ENCODE assay signal across 16 cellular contexts in the genomic region with DNA sequence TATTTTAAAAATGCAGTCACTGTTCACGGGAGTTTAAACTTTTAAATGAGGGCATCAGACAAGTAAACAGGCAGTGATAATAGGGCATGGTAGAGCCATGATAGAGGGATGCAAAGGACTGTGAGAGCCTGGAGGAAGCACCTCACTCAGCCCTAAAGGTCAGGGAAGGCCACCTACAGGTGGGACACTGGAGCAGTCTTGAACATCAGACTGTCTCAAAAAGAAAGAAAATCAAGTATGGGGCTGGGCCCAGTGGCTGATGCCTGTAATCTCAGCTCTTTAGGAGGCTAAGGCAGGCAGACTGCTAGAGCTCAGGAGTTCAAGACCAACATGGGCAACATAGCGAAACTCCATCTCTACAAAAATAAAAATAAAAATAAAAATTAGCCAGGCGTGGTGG.
"Had no signal": no experiment of that assay in that cellular context is flagged by ENCODE, and none has a peak within 500 bp of the region (broad histone marks: within the 10 kb centered on the region; RNA-seq: fewer than 3 reads in every experiment).

No MANE protein-coding gene starts in this region.

- H3K27me3 ChIP-seq: tibial nerve had no signal

- H3K4me3 ChIP-seq: skin epidermis, tibial nerve had no signal

- H3K9me3 ChIP-seq: tibial nerve had no signal

- ATAC-seq: activated T-cell treated with anti-CD3 and anti-CD28 coated beads, Interleukin-2, amount 50 U/mL, for 4 hours; right cardiac atrium had no signal

- H3K36me3 ChIP-seq: tibial nerve had no signal

- DNase-seq: activated CD4-positive, alpha-beta memory T cell treated with anti-CD3 and anti-CD28 coated beads for 36 hours; activated CD4-positive, alpha-beta T cell treated with anti-CD3 and anti-CD28 coated beads for 1 hour; activated effector memory CD4-positive, alpha-beta T cell treated with Interleukin-2 at 50 U/mL for 16 hours; activated naive CD4-positive, alpha-beta T cell treated with anti-CD3 and anti-CD28 coated beads, Interleukin-2, amount 50 U/mL, for 16 hours; activated T-cell treated with anti-CD3 and anti-CD28 coated beads, Interleukin-2, amount 50 U/mL, for 4 hours; effector memory CD4-positive, alpha-beta T cell; foreskin melanocyte; nucleus accumbens; right cardiac atrium; stimulated activated CD4-positive, alpha-beta T cell treated with anti-CD3 and anti-CD28 coated beads, Interleukin-15, amount 100 ng/mL, for 24 hours; stimulated activated CD4-positive, alpha-beta T cell treated with anti-CD3 and anti-CD28 coated beads, Interleukin-4, amount 100 ng/mL, for 24 hours; stimulated activated naive CD4-positive, alpha-beta T cell treated with Interleukin-2 at 50 U/mL for 16 hours; substantia nigra; T-helper 9 cell had no signal

- H3K27ac ChIP-seq: skin epidermis, tibial nerve had no signal
